Comparison of ENCODE assay signal across 10 cellular contexts in genomic region chr20:237479-237878, GRCh38. TPM values are rescaled to one million over a fixed set of nuclear protein-coding genes. Genes with fewer than 3 reads are reported as not detected.
DNase-seq lines count a peak whose midpoint lies in the region; ATAC-seq and TF ChIP-seq lines count a peak whose summit lies in the region.
"Had no signal": no experiment of that assay in that cellular context is flagged by ENCODE, and none has a peak within 500 bp of the region (broad histone marks: within the 10 kb centered on the region; RNA-seq: fewer than 3 reads in every experiment).

No MANE protein-coding gene starts in this region.

- no peak for TF ChIP-seq EP300 in gastroesophageal sphincter (IDR thresholded peaks at IDR 0.05)

- TF ChIP-seq POLR2A in gastroesophageal sphincter (IDR thresholded peaks at IDR 0.05) = no peak

- peak overlapping the region; percentile 90 for H3K4me3 Mint-ChIP-seq in activated naive CD8-positive, alpha-beta T cell treated with anti-CD3 and anti-CD28 coated beads, Interleukin-2, amount 10 ng/mL, durations not matched to agents 7 days and 5 days
- H3K4me3 Mint-ChIP-seq: brain had no signal

- DNase-seq in MV-4-11 (lab: John Stamatoyannopoulos, UW) = peak; percentile 74
- no peak for DNase-seq in activated naive CD8-positive, alpha-beta T cell treated with anti-CD3 and anti-CD28 coated beads, Interleukin-2, amount 10 ng/mL, durations not matched to agents 7 days and 5 days
- peak; percentile 35 for DNase-seq in stimulated activated CD4-positive, alpha-beta T cell treated with anti-CD3 and anti-CD28 coated beads, Interleukin-4, amount 100 ng/mL, for 24 hours

- no peaks in the 10 kb centered on the region for H3K4me1 ChIP-seq in gastroesophageal sphincter

- H3K9me3 Mint-ChIP-seq in activated naive CD8-positive, alpha-beta T cell treated with anti-CD3 and anti-CD28 coated beads, Interleukin-2, amount 10 ng/mL, durations not matched to agents 7 days and 5 days = no peaks in the 10 kb centered on the region

- no peaks in the 10 kb centered on the region for H3K36me3 ChIP-seq in gastroesophageal sphincter

- no peaks in the 10 kb centered on the region for H3K9me3 ChIP-seq in gastroesophageal sphincter

- TF ChIP-seq CTCF in gastroesophageal sphincter (IDR thresholded peaks at IDR 0.05) = no peak

- no peaks in the 10 kb centered on the region for H3K36me3 Mint-ChIP-seq in activated naive CD8-positive, alpha-beta T cell treated with anti-CD3 and anti-CD28 coated beads, Interleukin-2, amount 10 ng/mL, durations not matched to agents 7 days and 5 days
- H3K36me3 Mint-ChIP-seq: brain had no signal

- ATAC-seq in GM18868 (IDR thresholded peaks at IDR 0.05; ENCODE audit: unreplicated experiment) (peak; percentile 64), HG03135 (IDR thresholded peaks at IDR 0.05; ENCODE audit: unreplicated experiment) (no peak), GM21526 (IDR thresholded peaks at IDR 0.05; ENCODE audit: low FRiP score, unreplicated experiment) (no peak), gastroesophageal sphincter (no peak), GM19452 (IDR thresholded peaks at IDR 0.05; ENCODE audit: unreplicated experiment) (no peak)
- peak; percentile 65 for ATAC-seq in activated naive CD8-positive, alpha-beta T cell treated with anti-CD3 and anti-CD28 coated beads, Interleukin-2, amount 10 ng/mL, durations not matched to agents 7 days and 5 days (ENCODE audit: low read depth)

- WGBS in gastroesophageal sphincter (ENCODE audit: low coverage in 1 of 2), 2 donors = 31 to 39% methylated on average over 4 of the region's 4 CpGs

- H3K4me1 Mint-ChIP-seq in activated naive CD8-positive, alpha-beta T cell treated with anti-CD3 and anti-CD28 coated beads, Interleukin-2, amount 10 ng/mL, durations not matched to agents 7 days and 5 days = peaks cover 15% of the 10 kb centered on the region

- H3K27ac Mint-ChIP-seq in activated naive CD8-positive, alpha-beta T cell treated with anti-CD3 and anti-CD28 coated beads, Interleukin-2, amount 10 ng/mL, durations not matched to agents 7 days and 5 days = peak overlapping the region; percentile 97

- H3K27me3 ChIP-seq in gastroesophageal sphincter = peaks cover 21% of the 10 kb centered on the region

- no peak overlapping the region for H3K27ac ChIP-seq in gastroesophageal sphincter

- peaks cover 1% of the 10 kb centered on the region for H3K27me3 Mint-ChIP-seq in activated naive CD8-positive, alpha-beta T cell treated with anti-CD3 and anti-CD28 coated beads, Interleukin-2, amount 10 ng/mL, durations not matched to agents 7 days and 5 days

- POLR2A ChIA-PET in activated naive CD8-positive, alpha-beta T cell treated with anti-CD3 and anti-CD28 coated beads, Interleukin-2, amount 10 ng/mL, durations not matched to agents 7 days and 5 days (lab: Charles Lee) = interaction anchor here (0.7 to 0.9 kb wide), 3 partner anchors 10 to 60 kb away, joined by 3 to 4 read pairs (median 3); partner anchors contain the start of genes DEFB129 and ZCCHC3

- H3K4me3 ChIP-seq in gastroesophageal sphincter = peak overlapping the region in 1 of 2 donors; percentile 18

RNA-seq across cellular contexts. Expression of gene DEFB129, which starts 10.4 kb away (rescaled TPM):
- not detected for total RNA-seq in activated naive CD8-positive, alpha-beta T cell treated with anti-CD3 and anti-CD28 coated beads, Interleukin-2, amount 10 ng/mL, durations not matched to agents 7 days and 5 days
- total RNA-seq in gastroesophageal sphincter = not detected
- total RNA-seq: skeletal muscle tissue had no signal

RNA-seq across cellular contexts. Expression of gene DEFB132, which starts 20.0 kb away (rescaled TPM):
- not detected for total RNA-seq in activated naive CD8-positive, alpha-beta T cell treated with anti-CD3 and anti-CD28 coated beads, Interleukin-2, amount 10 ng/mL, durations not matched to agents 7 days and 5 days
- total RNA-seq in gastroesophageal sphincter = not detected
- total RNA-seq: skeletal muscle tissue had no signal

RNA-seq across cellular contexts. Expression of gene DEFB128, which starts 48.0 kb away (rescaled TPM):
- not detected for total RNA-seq in activated naive CD8-positive, alpha-beta T cell treated with anti-CD3 and anti-CD28 coated beads, Interleukin-2, amount 10 ng/mL, durations not matched to agents 7 days and 5 days
- not detected for total RNA-seq in gastroesophageal sphincter
- total RNA-seq: skeletal muscle tissue had no signal

RNA-seq across cellular contexts. Expression of gene C20orf96, which starts 53.1 kb away (rescaled TPM):
- 10 to 100 TPM in 1 of 2 experiments, 1 to 10 TPM in 1; 9.6 to 11.7 TPM for total RNA-seq in activated naive CD8-positive, alpha-beta T cell treated with anti-CD3 and anti-CD28 coated beads, Interleukin-2, amount 10 ng/mL, durations not matched to agents 7 days and 5 days
- 1 to 10 TPM in 2 of 4 donors, under 1 TPM in 2; 0.67 to 3.1 (median 1.3) TPM for total RNA-seq in gastroesophageal sphincter

RNA-seq across cellular contexts. Expression of gene ZCCHC3, which starts 59.9 kb away (rescaled TPM):
- 10 to 100 TPM; 30.0 to 30.6 TPM for total RNA-seq in activated naive CD8-positive, alpha-beta T cell treated with anti-CD3 and anti-CD28 coated beads, Interleukin-2, amount 10 ng/mL, durations not matched to agents 7 days and 5 days
- total RNA-seq in gastroesophageal sphincter = 10 to 100 TPM; 17.4 to 24.0 (median 21.4) TPM

Comparison
In these comparisons a context has a peak if more than half of its experiments do, and no peak if none do; other contexts are left out.
1. ATAC-seq: peak in GM18868 (single experiment) and activated naive CD8-positive, alpha-beta T cell treated with anti-CD3 and anti-CD28 coated beads, Interleukin-2, amount 10 ng/mL, durations not matched to agents 7 days and 5 days (single experiment); none in HG03135 (single experiment), GM21526 (single experiment), gastroesophageal sphincter (single experiment) and GM19452 (single experiment).